8 cellular contexts compared by ENCODE assay signal in genomic region chr1:100921110-100921706, GRCh38. TPM values are rescaled to one million over a fixed set of nuclear protein-coding genes. Genes with fewer than 3 reads are reported as not detected.
DNase-seq lines count a peak whose midpoint lies in the region; ATAC-seq and TF ChIP-seq lines count a peak whose summit lies in the region.

No MANE protein-coding gene starts in this region.

- intact Hi-C loops in aorta (cut with DNase I), result loop anchor here (1.0 to 5.0 kb wide), 4 partner anchors 216 to 368 kb away; partner anchors contain the start of gene S1PR1 (in 1 of the 2)

- WGBS in aorta, 2 donors, result 40 to 41% methylated on average over 3 of the region's 3 CpGs

- H3K36me3 Mint-ChIP-seq in brain, result peaks cover 44% of the 10 kb centered on the region

- DNase-seq in Ammon's horn (ENCODE audit: low spot score) (peak; percentile 34), NCI-H2196 (lab: John Stamatoyannopoulos, UW; ENCODE audit: unreplicated experiment) (peak; percentile 66), left lobe of liver (ENCODE audit: low spot score) (no peak), aorta (no peak)
- DNase-seq in stimulated activated CD4-positive, alpha-beta T cell treated with anti-CD3 and anti-CD28 coated beads, Interleukin-4, amount 100 ng/mL, for 1 hour, result no peak

- H3K36me3 ChIP-seq in aorta (ENCODE audit: control insufficient read depth in 1 of 2, insufficient read depth in 2 of 2, low read length in 1 of 2), result no peaks in the 10 kb centered on the region

- peak overlapping the region in 4 of 5 experiments; percentile 14 to 57 (median 42) for H3K27ac Mint-ChIP-seq in brain

- H3K9me3 ChIP-seq in aorta (ENCODE audit: control insufficient read depth, low read length), result no peaks in the 10 kb centered on the region

- H3K4me3 Mint-ChIP-seq in brain, result no peak overlapping the region

- H3K4me3 ChIP-seq in GM12875 (ENCODE audit: low read depth, low read length) (no peak overlapping the region), aorta (ENCODE audit: low read length in 2 of 2) (no peak overlapping the region)

- no peaks in the 10 kb centered on the region for H3K4me1 ChIP-seq in aorta (ENCODE audit: control insufficient read depth in 1 of 2, insufficient read depth in 2 of 2, low read length in 2 of 2)

- peaks cover 0 to 2% (median 0%) of the 10 kb centered on the region in 5 experiments for H3K9me3 Mint-ChIP-seq in brain

- ATAC-seq in left lobe of liver (peak; percentile 93), aorta (ENCODE audit: low FRiP score) (no peak), HG02852 (IDR thresholded peaks at IDR 0.05; ENCODE audit: unreplicated experiment) (no peak)

- no peak overlapping the region for H3K27ac ChIP-seq in aorta (ENCODE audit: low read depth in 1 of 2, low read length in 2 of 2)

- TF ChIP-seq CTCF in GM12875 (IDR thresholded peaks at IDR 0.05; ENCODE audit: borderline replicate concordance, insufficient read depth, low read depth, low read length) (peak; percentile 6; the same call in 1 of the 2 replicates), brain (conservative IDR thresholded peaks at IDR 0.05) (peak; percentile 90 to 92)

- H3K27me3 Mint-ChIP-seq in brain, result no peaks in the 10 kb centered on the region

- no peaks in the 10 kb centered on the region for H3K27me3 ChIP-seq in aorta (ENCODE audit: control insufficient read depth in 1 of 2, insufficient read depth in 2 of 2, low read length in 1 of 2)

- peaks cover 5% of the 10 kb centered on the region for H3K4me1 Mint-ChIP-seq in brain

RNA-seq across cellular contexts. Expression of gene SLC30A7, which starts 25.3 kb away (rescaled TPM):
- polyA plus RNA-seq in brain (ENCODE audit: insufficient read depth, low read depth, low replicate concordance) (1.8 TPM), aorta (1 to 10 TPM; 2.1 to 5.3 TPM)
- total RNA-seq in left lobe of liver (20.1 TPM), aorta (10 to 100 TPM; 26.1 to 36.2 TPM)

RNA-seq across cellular contexts. Expression of gene EXTL2, which starts 26.6 kb away (rescaled TPM):
- polyA plus RNA-seq in brain (ENCODE audit: insufficient read depth, low read depth, low replicate concordance) (12.4 TPM), aorta (10 to 100 TPM; 16.8 to 18.1 TPM)
- total RNA-seq in left lobe of liver (7.4 TPM), aorta (10 to 100 TPM; 14.3 to 19.0 TPM)

Comparison
In these comparisons a context has a peak if more than half of its experiments do, and no peak if none do; other contexts are left out.
1. DNase-seq: peak in Ammon's horn (single experiment) and NCI-H2196 (single experiment); none in left lobe of liver (single experiment), aorta (0 of 2) and stimulated activated CD4-positive, alpha-beta T cell treated with anti-CD3 and anti-CD28 coated beads, Interleukin-4, amount 100 ng/mL, for 1 hour (single experiment).